In the genomic region with DNA sequence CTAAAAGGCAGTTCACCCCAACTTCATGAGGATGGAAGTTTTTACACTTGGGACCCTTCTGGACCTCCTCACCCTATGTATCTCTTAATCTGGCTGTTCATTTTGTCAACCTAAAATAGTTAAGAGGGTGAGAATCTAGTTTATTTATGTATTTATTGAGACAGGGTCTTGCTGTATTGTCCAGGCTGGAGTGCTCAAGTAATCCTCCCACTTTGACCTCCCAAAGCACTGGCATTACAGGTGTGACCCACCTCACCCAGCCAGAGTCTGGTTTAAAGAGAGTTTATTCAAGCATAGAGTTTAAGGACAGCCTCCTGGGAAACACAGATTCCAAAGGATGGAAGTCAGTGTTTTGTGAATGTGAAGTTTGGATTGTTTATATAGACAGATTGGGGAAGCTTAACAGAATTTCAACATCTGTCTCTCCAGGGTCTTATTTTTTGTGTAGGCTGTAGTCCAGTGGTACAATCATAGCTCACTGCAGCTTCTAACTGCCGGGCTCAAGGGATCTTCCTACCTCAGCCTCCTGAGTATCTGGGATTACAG, we compare ENCODE assay signal across 2 cellular contexts.
A peak's percentile ranks its signal among the peaks of the same experiment; 100 is the strongest.
TF ChIP-seq lines count a peak whose summit lies in the region.

No MANE protein-coding gene starts in this region.

TF ChIP-seq in A549, 52 proteins besides CTCF, POLR2A, EP300 and RAD21:
- TF ChIP-seq RCOR1 (IDR thresholded peaks at IDR 0.05; ENCODE audit: low read depth, low read length) (no peak), TP53 (CRISPR knock-in tag; IDR thresholded peaks at IDR 0.05) (no peak), HMGXB4 (CRISPR knock-in tag; IDR thresholded peaks at IDR 0.05; ENCODE audit: borderline replicate concordance) (no peak), EHMT2 (IDR thresholded peaks at IDR 0.05; ENCODE audit: low read depth) (no peak), CHD4 (IDR thresholded peaks at IDR 0.05; ENCODE audit: borderline replicate concordance) (no peak), ZNF302 (CRISPR knock-in tag; IDR thresholded peaks at IDR 0.05) (no peak), JUNB (IDR thresholded peaks at IDR 0.05) (no peak), KDM5A (IDR thresholded peaks at IDR 0.05) (no peak), MAX (IDR thresholded peaks at IDR 0.05) (no peak), REST (IDR thresholded peaks at IDR 0.05) (no peak), SREBF2 (IDR thresholded peaks at IDR 0.05) (no peak), POLR2AphosphoS2 (conservative IDR thresholded peaks at IDR 0.05; ENCODE audit: low read length) (no peak)
- TF ChIP-seq, protein P1, sequence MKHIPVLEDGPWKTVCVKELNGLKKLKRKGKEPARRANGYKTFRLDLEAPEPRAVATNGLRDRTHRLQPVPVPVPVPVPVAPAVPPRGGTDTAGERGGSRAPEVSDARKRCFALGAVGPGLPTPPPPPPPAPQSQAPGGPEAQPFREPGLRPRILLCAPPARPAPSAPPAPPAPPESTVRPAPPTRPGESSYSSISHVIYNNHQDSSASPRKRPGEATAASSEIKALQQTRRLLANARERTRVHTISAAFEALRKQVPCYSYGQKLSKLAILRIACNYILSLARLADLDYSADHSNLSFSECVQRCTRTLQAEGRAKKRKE (CRISPR knock-in tag; IDR thresholded peaks at IDR 0.05; ENCODE audit: low read depth): no peak
- TF ChIP-seq, protein P2, sequence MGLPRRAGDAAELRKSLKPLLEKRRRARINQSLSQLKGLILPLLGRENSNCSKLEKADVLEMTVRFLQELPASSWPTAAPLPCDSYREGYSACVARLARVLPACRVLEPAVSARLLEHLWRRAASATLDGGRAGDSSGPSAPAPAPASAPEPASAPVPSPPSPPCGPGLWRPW (IDR thresholded peaks at IDR 0.05): no peak
TF ChIP-seq in A549: peak in this region for 0.

TF ChIP-seq in K562, 482 proteins besides CTCF, POLR2A, EP300 and RAD21:
- TF ChIP-seq RFX1 (IDR thresholded peaks at IDR 0.05) (no peak), GTF2E2 (tag; IDR thresholded peaks at IDR 0.05) (no peak), ZNF121 (CRISPR knock-in tag; conservative IDR thresholded peaks at IDR 0.05) (peak; percentile 91), POLR3G (IDR thresholded peaks at IDR 0.05; ENCODE audit: extremely low read depth, insufficient read length, insufficient replicate concordance) (no peak), KLF10 (CRISPR knock-in tag; IDR thresholded peaks at IDR 0.05) (no peak), RBM25 (IDR thresholded peaks at IDR 0.05; ENCODE audit: low read depth, low read length, severe bottlenecking) (peak; percentile 6), MGA (IDR thresholded peaks at IDR 0.05) (no peak)
